Comparison of ENCODE assay signal across 8 cellular contexts in the genomic region with DNA sequence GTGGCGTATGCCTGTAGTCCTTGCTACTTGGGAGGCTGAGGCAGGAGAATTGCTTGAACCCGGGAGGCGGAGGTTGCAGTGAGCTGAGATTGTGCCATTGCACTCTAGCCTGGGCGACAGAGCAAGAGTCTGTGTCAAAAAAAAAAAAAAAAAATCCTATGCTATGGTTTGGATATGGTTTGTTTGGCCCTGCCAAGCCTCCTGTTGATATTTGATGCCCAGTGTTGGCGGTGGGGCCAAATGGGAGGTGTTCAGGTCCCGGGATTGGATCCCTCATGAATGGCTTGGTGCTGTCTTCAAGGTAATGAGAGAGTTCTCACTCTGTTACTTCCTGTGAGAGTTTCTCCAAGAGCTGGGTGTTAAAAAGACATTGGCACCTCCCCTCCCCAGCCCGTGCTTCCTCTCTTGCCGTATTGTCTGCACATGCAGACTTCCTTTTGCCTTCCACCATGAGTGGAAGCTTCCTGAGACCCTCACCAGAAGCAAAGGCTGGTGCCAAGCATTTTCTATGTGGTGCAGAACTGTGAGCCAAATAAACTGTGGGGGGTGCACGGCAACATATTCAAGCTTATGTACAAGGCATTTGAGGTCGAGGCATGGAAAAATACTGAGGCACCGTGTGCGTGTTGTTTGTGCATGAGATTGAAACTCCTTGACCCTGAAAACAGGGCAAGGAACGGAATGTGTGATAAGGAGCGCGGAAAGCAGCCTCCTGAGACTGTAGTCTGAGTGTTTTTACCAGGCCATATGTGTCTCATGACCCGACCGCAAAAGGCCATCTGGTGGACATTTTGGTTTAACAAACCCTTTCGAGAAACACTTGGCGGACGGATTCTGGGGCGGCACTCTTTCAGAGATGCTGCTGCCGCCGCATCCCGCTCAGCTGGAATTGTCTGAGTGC. TPM values are rescaled to one million over a fixed set of nuclear protein-coding genes. Genes with fewer than 3 reads are reported as not detected.
DNase-seq lines count a peak whose midpoint lies in the region; ATAC-seq, FAIRE-seq and TF ChIP-seq lines count a peak whose summit lies in the region.

No MANE protein-coding gene starts in this region.

- DNase-seq in CD4-positive, alpha-beta T cell = peak in 3 of 10 experiments; percentile 14 to 48 (median 44)
- DNase-seq in KG1 (lab: John Stamatoyannopoulos, UW) (peak; percentile 70), astrocyte of the cerebellum (ENCODE audit: low read depth) (peak; percentile 1), lower lobe of right lung (peak; percentile 77), HTR-8/SVneo (ENCODE audit: insufficient read length, low spot score) (no peak), NCI-H1694 treated with DMSO at 0.1 percent for 48 hours (lab: John Stamatoyannopoulos, UW) (no peak)

- no peaks in the 10 kb centered on the region for H3K27me3 Mint-ChIP-seq in CD4-positive, alpha-beta T cell

- H3K4me1 Mint-ChIP-seq in CD4-positive, alpha-beta T cell (ENCODE audit: low read depth) = peaks cover 62% of the 10 kb centered on the region

- H3K27me3 ChIP-seq in CD4-positive, alpha-beta T cell (ENCODE audit: control insufficient read depth, insufficient read depth, low read length) = no peaks in the 10 kb centered on the region
- H3K27me3 ChIP-seq in lower lobe of right lung (ENCODE audit: low read depth) = no peaks in the 10 kb centered on the region

- peak overlapping the region; percentile 80 for H3K4me3 Mint-ChIP-seq in CD4-positive, alpha-beta T cell

- POLR2A ChIA-PET in CD4-positive, alpha-beta T cell (lab: Charles Lee) = interaction anchor here (0.7 to 2.0 kb wide), 5 partner anchors 8 to 24 kb away, joined by 3 to 12 read pairs (median 7); a partner anchor contains a TSS

- CTCF ChIA-PET in CD4-positive, alpha-beta T cell (lab: Charles Lee) = interaction anchor here (1.1 kb wide), 1 partner anchor 35 kb away, joined by 3 read pairs; no protein-coding TSS in a partner anchor

- no peak overlapping the region for H3K27ac ChIP-seq in CD4-positive, alpha-beta T cell (ENCODE audit: low read depth, low read length)
- H3K27ac ChIP-seq in lower lobe of right lung = peak overlapping the region; percentile 77

- FAIRE-seq in HTR-8/SVneo (lab: Jason Lieb, UNC) = no peak

- peaks cover 42% of the 10 kb centered on the region for H3K4me1 ChIP-seq in lower lobe of right lung

- intact Hi-C loops in CD4-positive, alpha-beta T cell (cut with DNase I, micrococcal nuclease) = no loop called here
- intact Hi-C loops in lower lobe of right lung (cut with DNase I) = no loop called here

- H3K9me3 Mint-ChIP-seq in CD4-positive, alpha-beta T cell = no peaks in the 10 kb centered on the region

- H3K36me3 Mint-ChIP-seq in CD4-positive, alpha-beta T cell (ENCODE audit: low read depth) = no peaks in the 10 kb centered on the region

- H3K4me3 ChIP-seq in astrocyte of the cerebellum (ENCODE audit: low read depth, low read length) = no peak overlapping the region
- peak overlapping the region; percentile 2 for H3K4me3 ChIP-seq in lower lobe of right lung

- ATAC-seq in CD4-positive, alpha-beta T cell (ENCODE audit: poor library complexity) = peak; percentile 81
- ATAC-seq in lower lobe of right lung (peak; percentile 87 to 88), HG03571 (IDR thresholded peaks at IDR 0.05; ENCODE audit: unreplicated experiment) (no peak), GM21576 (IDR thresholded peaks at IDR 0.05; ENCODE audit: unreplicated experiment) (no peak)

- in situ Hi-C loops in astrocyte of the cerebellum (cut with HindIII; ENCODE audit: low sequenced_read_pairs) = no loop called here

- H3K9me3 ChIP-seq in CD4-positive, alpha-beta T cell (ENCODE audit: control insufficient read depth, low read length) = no peaks in the 10 kb centered on the region
- H3K9me3 ChIP-seq in lower lobe of right lung = no peaks in the 10 kb centered on the region

- peak; percentile 22 for TF ChIP-seq CTCF in CD4-positive, alpha-beta T cell (IDR thresholded peaks at IDR 0.05)
- no peak for TF ChIP-seq CTCF in astrocyte of the cerebellum (IDR thresholded peaks at IDR 0.05; ENCODE audit: low read depth, low read length, missing control alignments)
- no peak for TF ChIP-seq CTCF in lower lobe of right lung (IDR thresholded peaks at IDR 0.05)

- H3K27ac Mint-ChIP-seq in CD4-positive, alpha-beta T cell = peak overlapping the region; percentile 87

- H3K36me3 ChIP-seq in lower lobe of right lung = no peaks in the 10 kb centered on the region

RNA-seq across cellular contexts. Expression of a gene that starts 7.3 kb away (rescaled TPM):
- under 1 TPM; 0.36 to 0.59 TPM for total RNA-seq in CD4-positive, alpha-beta T cell
- total RNA-seq in lower lobe of right lung = 24.8 TPM

RNA-seq across cellular contexts. Expression of a gene that starts 10.1 kb away (rescaled TPM):
- under 1 TPM in 1 of 2 experiments, not detected in 1; 0.20 TPM for total RNA-seq in CD4-positive, alpha-beta T cell
- 10.0 TPM for total RNA-seq in lower lobe of right lung

RNA-seq across cellular contexts. Expression of a gene that starts 23.8 kb away (rescaled TPM):
- 1 to 10 TPM; 1.4 to 1.6 TPM for total RNA-seq in CD4-positive, alpha-beta T cell
- total RNA-seq in lower lobe of right lung = 8.3 TPM

RNA-seq across cellular contexts. Expression of a gene that starts 49.3 kb away (rescaled TPM):
- total RNA-seq in CD4-positive, alpha-beta T cell = under 1 TPM in 1 of 2 experiments, not detected in 1; 0.22 TPM
- total RNA-seq in lower lobe of right lung = 0.89 TPM

Comparison
In these comparisons a context has a peak if more than half of its experiments do, and no peak if none do; other contexts are left out.
1. ATAC-seq: peak in CD4-positive, alpha-beta T cell (single experiment) and lower lobe of right lung (2 of 2); none in HG03571 (single experiment) and GM21576 (single experiment).
2. DNase-seq: peak in KG1 (single experiment), astrocyte of the cerebellum (single experiment) and lower lobe of right lung (single experiment); none in HTR-8/SVneo (single experiment) and NCI-H1694 treated with DMSO at 0.1 percent for 48 hours (single experiment).
3. RNA of a gene that starts 7.3 kb away (total RNA-seq): 24.8 TPM in lower lobe of right lung (single experiment); 0.36 to 0.59 TPM in CD4-positive, alpha-beta T cell; every median in the first group is over 10 times any median in the second.